Comparison of ENCODE assay signal across 8 cellular contexts in the genomic region with DNA sequence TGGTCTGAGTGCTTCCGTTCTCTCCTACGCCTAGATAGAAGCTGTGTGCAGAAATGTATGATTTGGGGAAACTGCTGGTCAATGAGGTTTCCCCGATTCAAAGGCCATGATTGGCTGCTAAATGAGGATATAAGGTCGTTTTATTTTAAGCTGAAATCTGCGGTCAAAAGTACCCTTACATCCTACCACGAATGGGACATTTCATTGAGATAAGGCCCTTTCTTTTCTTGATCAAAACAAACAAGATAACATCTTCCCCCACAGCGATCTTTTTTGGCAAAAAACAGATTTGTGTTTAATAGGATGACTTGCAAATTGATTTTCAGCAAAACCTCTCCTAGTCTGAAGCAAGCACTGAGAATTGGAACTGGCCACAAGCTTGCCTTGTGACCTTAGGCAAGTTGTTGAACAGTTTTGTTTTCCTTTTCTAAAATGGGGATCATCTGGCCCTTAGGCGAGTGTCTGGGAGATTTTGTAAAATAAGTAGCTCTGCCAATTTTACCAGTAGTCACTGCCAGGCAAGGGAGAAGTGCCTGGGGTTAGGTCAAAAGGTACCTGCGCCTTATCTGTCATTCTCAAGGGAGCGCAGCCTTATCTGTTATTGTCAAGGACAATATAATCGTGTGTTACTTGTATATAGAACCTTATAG. TPM values are rescaled to one million over a fixed set of nuclear protein-coding genes. Genes with fewer than 3 reads are reported as not detected.
A peak's percentile ranks its signal among the peaks of the same experiment; 100 is the strongest.
DNase-seq lines count a peak whose midpoint lies in the region; ATAC-seq and TF ChIP-seq lines count a peak whose summit lies in the region.

No MANE protein-coding gene starts in this region.

- H3K4me3 Mint-ChIP-seq in activated CD8-positive, alpha-beta T cell treated with anti-CD3 and anti-CD28 coated beads for 36 hours = peak overlapping the region; percentile 83

- H3K4me3 ChIP-seq in cardiac muscle cell = peak overlapping the region; percentile 38

- DNase-seq in NCI-H526 (lab: John Stamatoyannopoulos, UW) (peak; percentile 15 to 41), NCI-H526 treated with DMSO at 0.1 percent for 48 hours (lab: John Stamatoyannopoulos, UW) (no peak), cardiac muscle cell (ENCODE audit: low read depth in 1 of 2, low spot score in 1 of 2) (peak in 1 of 2 donors; percentile 17), sciatic nerve (ENCODE audit: low spot score) (no peak), SHP77 treated with DMSO at 0.1 percent for 48 hours (lab: John Stamatoyannopoulos, UW) (no peak), NCI-H510A treated with DMSO at 0.1 percent for 48 hours (lab: John Stamatoyannopoulos, UW) (no peak)
- DNase-seq in activated CD8-positive, alpha-beta T cell treated with anti-CD3 and anti-CD28 coated beads for 36 hours = peak; percentile 31

- no peak for TF ChIP-seq CTCF in activated CD8-positive, alpha-beta T cell treated with anti-CD3 and anti-CD28 coated beads for 36 hours (IDR thresholded peaks at IDR 0.05)
- TF ChIP-seq CTCF in cardiac muscle cell (IDR thresholded peaks at IDR 0.05; ENCODE audit: low read depth, low read length) = no peak

- POLR2A ChIA-PET in activated CD8-positive, alpha-beta T cell treated with anti-CD3 and anti-CD28 coated beads for 36 hours (lab: Charles Lee) = interaction anchor here (0.8 to 2.2 kb wide), 8 partner anchors 9 to 180 kb away, joined by 3 to 5 read pairs (median 4); a partner anchor contains a TSS

- peaks cover 18% of the 10 kb centered on the region for H3K4me1 Mint-ChIP-seq in activated CD8-positive, alpha-beta T cell treated with anti-CD3 and anti-CD28 coated beads for 36 hours (ENCODE audit: low read depth)

- intact Hi-C loops in activated CD8-positive, alpha-beta T cell treated with anti-CD3 and anti-CD28 coated beads for 36 hours (cut with micrococcal nuclease) = no loop called here
- intact Hi-C loops in sciatic nerve (cut with DNase I) = no loop called here

- ATAC-seq in HG03521 (IDR thresholded peaks at IDR 0.05; ENCODE audit: unreplicated experiment) = peak; percentile 28
- ATAC-seq in activated CD8-positive, alpha-beta T cell treated with anti-CD3 and anti-CD28 coated beads for 36 hours = peak; percentile 48
- ATAC-seq in sciatic nerve = peak; percentile 29

- H3K27ac Mint-ChIP-seq in activated CD8-positive, alpha-beta T cell treated with anti-CD3 and anti-CD28 coated beads for 36 hours = peak overlapping the region; percentile 84

- CTCF ChIA-PET in activated CD8-positive, alpha-beta T cell treated with anti-CD3 and anti-CD28 coated beads for 36 hours (lab: Charles Lee) = interaction anchor here (1.1 to 2.3 kb wide), 7 partner anchors 12 to 263 kb away, joined by 3 to 8 read pairs (median 3); a partner anchor contains a TSS

- H3K36me3 ChIP-seq in cardiac muscle cell = no peaks in the 10 kb centered on the region

- no peaks in the 10 kb centered on the region for H3K27me3 Mint-ChIP-seq in activated CD8-positive, alpha-beta T cell treated with anti-CD3 and anti-CD28 coated beads for 36 hours

- no peaks in the 10 kb centered on the region for H3K9me3 ChIP-seq in cardiac muscle cell (ENCODE audit: low read depth)

- peaks cover 8% of the 10 kb centered on the region for H3K4me1 ChIP-seq in cardiac muscle cell (ENCODE audit: low read depth)

- H3K27me3 ChIP-seq in cardiac muscle cell = no peaks in the 10 kb centered on the region

- no peaks in the 10 kb centered on the region for H3K36me3 Mint-ChIP-seq in activated CD8-positive, alpha-beta T cell treated with anti-CD3 and anti-CD28 coated beads for 36 hours (ENCODE audit: low read depth)

- no peaks in the 10 kb centered on the region for H3K9me3 Mint-ChIP-seq in activated CD8-positive, alpha-beta T cell treated with anti-CD3 and anti-CD28 coated beads for 36 hours

- H3K27ac ChIP-seq in cardiac muscle cell = no peak overlapping the region

RNA-seq across cellular contexts. Expression of a gene that starts 0.6 kb away (rescaled TPM):
- 10 to 100 TPM; 16.0 to 17.8 TPM for total RNA-seq in activated CD8-positive, alpha-beta T cell treated with anti-CD3 and anti-CD28 coated beads for 36 hours
- total RNA-seq in cardiac muscle cell (25.9 and 41.9 TPM in 2 replicates), sciatic nerve (51.8 TPM)
- 40.2 and 50.5 TPM in 2 replicates for polyA plus RNA-seq in cardiac muscle cell

RNA-seq across cellular contexts. Expression of a gene that starts 17.7 kb away (rescaled TPM):
- 10 to 100 TPM; 19.5 to 20.8 TPM for total RNA-seq in activated CD8-positive, alpha-beta T cell treated with anti-CD3 and anti-CD28 coated beads for 36 hours
- 17.2 and 19.9 TPM in 2 replicates for total RNA-seq in cardiac muscle cell
- polyA plus RNA-seq in cardiac muscle cell = 16.3 and 23.3 TPM in 2 replicates
- 13.7 TPM for total RNA-seq in sciatic nerve

Comparison
In these comparisons a context has a peak if more than half of its experiments do, and no peak if none do; other contexts are left out.
1. DNase-seq: peak in NCI-H526 (2 of 2) and activated CD8-positive, alpha-beta T cell treated with anti-CD3 and anti-CD28 coated beads for 36 hours (single experiment); none in NCI-H526 treated with DMSO at 0.1 percent for 48 hours (single experiment), sciatic nerve (single experiment), SHP77 treated with DMSO at 0.1 percent for 48 hours (single experiment) and NCI-H510A treated with DMSO at 0.1 percent for 48 hours (single experiment).
2. Peak in every context shown above with its lines, with median percentiles within 50 percentile points of each other: ATAC-seq.